In the genomic region with DNA sequence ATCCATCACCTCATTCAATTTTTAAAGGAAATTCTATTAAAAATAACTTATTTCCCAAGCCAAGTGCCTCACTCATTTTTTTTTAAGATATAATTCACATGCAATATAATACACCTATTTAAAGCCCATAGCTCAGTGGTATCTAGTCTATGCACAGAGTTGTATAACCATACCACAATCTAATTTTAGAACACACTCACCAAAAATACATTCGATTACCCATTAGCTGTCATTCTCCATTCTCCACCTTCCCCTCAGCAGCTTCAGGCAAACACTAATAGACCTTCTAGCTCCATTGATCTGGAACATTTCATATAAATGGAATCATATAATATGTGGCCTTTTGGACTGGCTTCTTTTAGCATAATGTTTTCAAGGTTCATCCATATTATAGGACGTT, we compare ENCODE assay signal across 16 cellular contexts.
"Had no signal": no experiment of that assay in that cellular context is flagged by ENCODE, and none has a peak within 500 bp of the region (broad histone marks: within the 10 kb centered on the region; RNA-seq: fewer than 3 reads in every experiment).

No MANE protein-coding gene starts in this region.

- H3K27me3 Mint-ChIP-seq: dendritic cell treated with granulocyte-macrophage colony-stimulating factor and Interleukin-4, amounts not matched to agents 40 ng/mL and 50 ng/mL, for 4 days had no signal

- H3K4me3 ChIP-seq: ascending aorta, lung, sigmoid colon had no signal

- H3K27ac Mint-ChIP-seq: activated naive CD4-positive, alpha-beta T cell treated with anti-CD3 and anti-CD28 coated beads for 36 hours; activated naive CD8-positive, alpha-beta T cell treated with anti-CD3 and anti-CD28 coated beads, Interleukin-2, amount 50 U/mL, for 24 hours; activated T-helper 2 cell treated with anti-CD3 and anti-CD28 coated beads, Interferon-gamma antibody, Interleukin-2, Interleukin-4, amounts not matched to agents 10 μg/mL and 5 μg/mL and 100 μg/mL, durations not matched to agents 14 hours and 24 hours and 36 hours; dendritic cell treated with granulocyte-macrophage colony-stimulating factor and Interleukin-4, amounts not matched to agents 40 ng/mL and 50 ng/mL, for 4 days; naive thymus-derived CD4-positive, alpha-beta T cell; stimulated activated effector memory CD8-positive, alpha-beta T cell treated with anti-CD3 and anti-CD28 coated beads, Interleukin-12 subunit alpha, Interleukin-12 subunit beta, amount 100 ng/mL, for 72 hours had no signal

- H3K4me3 Mint-ChIP-seq: activated naive CD4-positive, alpha-beta T cell treated with anti-CD3 and anti-CD28 coated beads for 36 hours; activated naive CD8-positive, alpha-beta T cell treated with anti-CD3 and anti-CD28 coated beads, Interleukin-2, amount 50 U/mL, for 24 hours; dendritic cell treated with granulocyte-macrophage colony-stimulating factor and Interleukin-4, amounts not matched to agents 40 ng/mL and 50 ng/mL, for 4 days; naive thymus-derived CD4-positive, alpha-beta T cell; stimulated activated effector memory CD8-positive, alpha-beta T cell treated with anti-CD3 and anti-CD28 coated beads, Interleukin-12 subunit alpha, Interleukin-12 subunit beta, amount 100 ng/mL, for 72 hours had no signal

- DNase-seq: activated CD4-positive, alpha-beta T cell treated with anti-CD3 and anti-CD28 coated beads, Interleukin-2, amount 50 U/mL, for 48 hours; activated naive CD4-positive, alpha-beta T cell treated with anti-CD3 and anti-CD28 coated beads for 36 hours; activated naive CD8-positive, alpha-beta T cell treated with anti-CD3 and anti-CD28 coated beads, Interleukin-2, amount 50 U/mL, for 24 hours; effector memory CD4-positive, alpha-beta T cell; foreskin keratinocyte; left colon; naive thymus-derived CD4-positive, alpha-beta T cell; sigmoid colon; stimulated activated CD4-positive, alpha-beta T cell treated with anti-CD3 and anti-CD28 coated beads, Interleukin-12 subunit alpha, Interleukin-12 subunit beta, amount 100 ng/mL, for 4 hours; stimulated activated CD4-positive, alpha-beta T cell treated with anti-CD3 and anti-CD28 coated beads, Interleukin-2, amount 100 ng/mL, for 24 hours; T1000 had no signal

- H3K36me3 Mint-ChIP-seq: stimulated activated effector memory CD8-positive, alpha-beta T cell treated with anti-CD3 and anti-CD28 coated beads, Interleukin-12 subunit alpha, Interleukin-12 subunit beta, amount 100 ng/mL, for 72 hours had no signal

- ATAC-seq: activated naive CD8-positive, alpha-beta T cell treated with anti-CD3 and anti-CD28 coated beads, Interleukin-2, amount 50 U/mL, for 24 hours; foreskin keratinocyte; left colon; naive thymus-derived CD4-positive, alpha-beta T cell; stimulated activated effector memory CD8-positive, alpha-beta T cell treated with anti-CD3 and anti-CD28 coated beads, Interleukin-12 subunit alpha, Interleukin-12 subunit beta, amount 100 ng/mL, for 72 hours had no signal

- H3K9me3 Mint-ChIP-seq: activated naive CD4-positive, alpha-beta T cell treated with anti-CD3 and anti-CD28 coated beads for 36 hours; dendritic cell treated with granulocyte-macrophage colony-stimulating factor and Interleukin-4, amounts not matched to agents 40 ng/mL and 50 ng/mL, for 4 days; stimulated activated effector memory CD8-positive, alpha-beta T cell treated with anti-CD3 and anti-CD28 coated beads, Interleukin-12 subunit alpha, Interleukin-12 subunit beta, amount 100 ng/mL, for 72 hours had no signal
